In the genomic region with DNA sequence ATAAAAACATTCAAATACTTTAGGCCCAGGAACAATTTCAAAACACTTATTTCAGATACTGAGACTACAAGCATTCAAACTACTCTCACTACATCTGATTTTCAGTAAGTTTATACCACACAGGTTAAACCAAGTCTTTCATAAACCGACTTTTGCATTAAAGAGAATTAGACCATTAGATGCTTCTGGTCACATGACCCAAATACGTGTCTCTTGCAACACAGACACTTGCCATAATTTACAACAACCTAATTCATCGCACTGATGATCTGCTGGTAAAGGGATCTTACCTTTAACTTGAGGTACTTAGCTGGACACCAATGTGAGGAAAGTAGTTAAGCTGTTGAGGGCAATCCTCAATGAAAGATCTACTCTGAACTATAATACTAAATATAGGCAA, we compare ENCODE assay signal across 8 cellular contexts. TPM values are rescaled to one million over a fixed set of nuclear protein-coding genes. Genes with fewer than 3 reads are reported as not detected.
DNase-seq lines count a peak whose midpoint lies in the region; ATAC-seq, FAIRE-seq and TF ChIP-seq lines count a peak whose summit lies in the region.

No MANE protein-coding gene starts in this region.

- no peak for TF ChIP-seq POLR2A in GM12878 (IDR thresholded peaks at IDR 0.05; ENCODE audit: low read depth, low read length)

- H3K9ac ChIP-seq in GM12878 (ENCODE audit: control insufficient read depth, insufficient read depth, low read length) (peak overlapping the region; percentile 42), mesendoderm (ENCODE audit: low read length) (peak overlapping the region; percentile 77)

- H3K23ac ChIP-seq in mesendoderm (ENCODE audit: low read length), result no peak overlapping the region

- H2AK5ac ChIP-seq in mesendoderm (ENCODE audit: low read length), result no peak overlapping the region

- peaks cover 13% of the 10 kb centered on the region for H3K79me1 ChIP-seq in mesendoderm (ENCODE audit: low read length)

- H2BK5ac ChIP-seq in mesendoderm (ENCODE audit: low read length), result no peak overlapping the region

- no peak for TF ChIP-seq EP300 in GM12878 (IDR thresholded peaks at IDR 0.05; ENCODE audit: borderline replicate concordance in 1 of 2, control insufficient read depth in 1 of 2, low read depth in 2 of 2, low read length in 2 of 2)

- H4K8ac ChIP-seq in mesendoderm (ENCODE audit: low read depth, low read length), result no peak overlapping the region

- H3K18ac ChIP-seq in mesendoderm (ENCODE audit: low read length), result no peak overlapping the region

- H3K27me3 ChIP-seq in GM12878 (replicated peaks in 1 of 2; ENCODE audit: control insufficient read depth in 2 of 2, insufficient read depth in 2 of 2, low read length in 1 of 2) (no peaks in the 10 kb centered on the region), mesendoderm (ENCODE audit: insufficient read depth, low read length, poor library complexity) (no peaks in the 10 kb centered on the region)

- H3K27ac ChIP-seq in 22Rv1 (peak overlapping the region; percentile 97; the same call in 1 of the 2 replicates), GM12878 (ENCODE audit: control insufficient read depth, insufficient read depth) (no peak overlapping the region), mesendoderm (ENCODE audit: low read depth, low read length) (no peak overlapping the region)

- CTCF ChIA-PET in HEK293T (lab: Yijun Ruan, JAX) (no interaction called here), GM12878 (lab: Yijun Ruan, JAX) (interaction anchor here (1.2 to 1.5 kb wide), 3 partner anchors 7 to 59 kb away, joined by 3 to 6 read pairs (median 4); no protein-coding TSS in a partner anchor)

- H2BK120ac ChIP-seq in mesendoderm (ENCODE audit: low read depth, low read length), result no peak overlapping the region

- H2AFZ ChIP-seq in GM12878 (ENCODE audit: control insufficient read depth, low read depth, low read length), result no peak overlapping the region

- H3K4ac ChIP-seq in mesendoderm (ENCODE audit: low read depth, low read length), result no peak overlapping the region

- WGBS in GM12878 (ENCODE audit: insufficient coverage, insufficient replicate concordance, low lambda C conversion rate, missing lambda C conversion rate), result 17% methylated on average over 3 of the region's 3 CpGs
- no CpG with 5 or more reads among the region's 3 CpGs for WGBS in mesendoderm (ENCODE audit: extremely low coverage, insufficient coverage, low lambda C conversion rate)

- in situ Hi-C loops in GM12878 (cut with MboI), result no loop called here

- peak overlapping the region; percentile 84 for H3K4me2 ChIP-seq in GM12878 (ENCODE audit: control insufficient read depth, insufficient read depth)
- peak overlapping the region; percentile 98 for H3K4me2 ChIP-seq in mesendoderm (ENCODE audit: low read length)

- peaks cover 70% of the 10 kb centered on the region for H3K79me2 ChIP-seq in GM12878 (ENCODE audit: control insufficient read depth, insufficient read depth, low read length)
- H3K79me2 ChIP-seq in mesendoderm (ENCODE audit: control insufficient read depth, insufficient read depth, low read length), result peaks cover 55% of the 10 kb centered on the region

- no peak for FAIRE-seq in GM12878 (lab: Jason Lieb, UNC)

- H3K36me3 ChIP-seq in GM12878 (ENCODE audit: control insufficient read depth in 2 of 2, insufficient read depth in 2 of 2, low read length in 1 of 2) (peaks cover 10 to 34% of the 10 kb centered on the region in 2 experiments), mesendoderm (ENCODE audit: control insufficient read depth, insufficient read depth, low read length) (peaks cover 24% of the 10 kb centered on the region)

- intact Hi-C loops in GM12878 (cut with micrococcal nuclease; ENCODE audit: unreplicated experiment), result loop anchor here (5.0 kb wide), 1 partner anchor 63 kb away; no protein-coding TSS in a partner anchor

- ATAC-seq in GM12878 (no peak), HG03045 (IDR thresholded peaks at IDR 0.05; ENCODE audit: unreplicated experiment) (no peak), GM21381 (IDR thresholded peaks at IDR 0.05; ENCODE audit: unreplicated experiment) (no peak), HG03097 (IDR thresholded peaks at IDR 0.05; ENCODE audit: low FRiP score, unreplicated experiment) (no peak)

- no peaks in the 10 kb centered on the region for H3K9me3 ChIP-seq in GM12878 (replicated peaks; ENCODE audit: control insufficient read depth, insufficient read depth, low read length)

- H3K4me1 ChIP-seq in GM12878 (ENCODE audit: control insufficient read depth, insufficient read depth, low read length) (peaks cover 7% of the 10 kb centered on the region), mesendoderm (ENCODE audit: control insufficient read depth, low read depth, low read length) (peaks cover 8% of the 10 kb centered on the region)

- H4K20me1 ChIP-seq in GM12878 (ENCODE audit: control insufficient read depth, insufficient read depth), result peaks cover 16% of the 10 kb centered on the region

- H3K4me3 ChIP-seq in GM12878, result peak overlapping the region; percentile 81
- H3K4me3 ChIP-seq in mesendoderm (ENCODE audit: low read length), result peak overlapping the region; percentile 53

- DNase-seq in HEK293T (ENCODE audit: extremely low spot score) (no peak), GM12878 (ENCODE audit: low read depth, low spot score) (no peak), mesendoderm (no peak)
- no peak for DNase-seq in stimulated activated CD4-positive, alpha-beta T cell treated with anti-CD3 and anti-CD28 coated beads, Interleukin-15, amount 100 ng/mL, for 24 hours

- no TSS peak for BruUV-seq in GM12878 (replicated peaks; lab: Mats Ljungman, UMichigan)

- H4K5ac ChIP-seq in mesendoderm (ENCODE audit: low read length), result no peak overlapping the region

- H3K56ac ChIP-seq in mesendoderm (ENCODE audit: low read length), result no peak overlapping the region

- SMC1A ChIA-PET in GM12878 (lab: Charles Lee; ENCODE audit: uncharacterized antibody, unreplicated experiment), result interaction anchor here (0.7 kb wide), 1 partner anchor 30 kb away, joined by 3 read pairs; no protein-coding TSS in a partner anchor

- TF ChIP-seq RAD21 in GM12878 (IDR thresholded peaks at IDR 0.05; ENCODE audit: insufficient read depth, low read depth, low read length), result no peak

- TF ChIP-seq CTCF in 22Rv1 (IDR thresholded peaks at IDR 0.05) (no peak), GM12878 (IDR thresholded peaks at IDR 0.05 in 2 of 3, conservative IDR thresholded peaks at IDR 0.05 in 1 of 3; ENCODE audit: control insufficient read depth in 2 of 3, extremely low read depth in 1 of 3, insufficient read depth in 1 of 3, low read depth in 3 of 3, low read length in 3 of 3) (no peak)

- RAD21 ChIA-PET in GM12878 (lab: Charles Lee; ENCODE audit: unreplicated experiment), result no interaction called here

- POLR2A ChIA-PET in HEK293T (lab: Yijun Ruan, JAX), result interaction anchor here (0.6 to 2.6 kb wide), 4 partner anchors 9 to 110 kb away, joined by 3 to 10 read pairs (median 3); no protein-coding TSS in a partner anchor
- POLR2A ChIA-PET in GM12878 (lab: Charles Lee), result interaction anchor here (0.5 to 1.0 kb wide), 2 partner anchors 70 to 81 kb away, joined by 3 to 4 read pairs; no protein-coding TSS in a partner anchor

- no peak overlapping the region for H2BK15ac ChIP-seq in mesendoderm (replicated peaks; ENCODE audit: low read depth)

TF ChIP-seq in HEK293T, 16 proteins besides CTCF, POLR2A, EP300 and RAD21:
- TF ChIP-seq PKNOX1 (IDR thresholded peaks at IDR 0.05), result 0 out of 2 replicates have a peak, but pooled peaks have one; percentile 7
- TF ChIP-seq ARNT (IDR thresholded peaks at IDR 0.05), result no peak
TF ChIP-seq in HEK293T: peak in this region for 1.

TF ChIP-seq in GM12878, 131 proteins besides CTCF, POLR2A, EP300 and RAD21 (continues in another document):
- no peak for TF ChIP-seq ATF3 (IDR thresholded peaks at IDR 0.05; ENCODE audit: borderline replicate concordance, extremely low read depth, low read depth, low read length)
- no peak for TF ChIP-seq MYB (IDR thresholded peaks at IDR 0.05; ENCODE audit: borderline replicate concordance, low read depth, low read length)
- TF ChIP-seq POLR2AphosphoS5 (IDR thresholded peaks at IDR 0.05; ENCODE audit: low read length), result no peak

RNA-seq across cellular contexts. Expression of gene HNRNPH1, which starts 3.2 kb away (rescaled TPM):
- total RNA-seq in GM12878 (2013; cell fraction: nucleolus; rRNA removed), result 1,885 and 1,957 TPM in 2 replicates
- total RNA-seq in GM12878 (2014; rRNA removed), result 692 and 694 TPM in 2 replicates
- 683 and 716 TPM in 2 replicates for total RNA-seq in GM12878 (2014; rRNA removed; fragmentation: Illumina TruSeq; extraction: Trizol)
- total RNA-seq in GM12878 (2021), result 603 and 690 TPM in 2 replicates
- polyA plus RNA-seq in GM12878 (2011; ENCODE audit: low read depth), result 400 TPM
- 695 and 934 TPM in 2 replicates for polyA plus RNA-seq in GM12878 (2011; rRNA removed)
- 201 and 239 TPM in 2 replicates for polyA plus RNA-seq in GM12878 (2011; cell fraction: cytosol; rRNA removed)
- polyA plus RNA-seq in GM12878 (2011; cell fraction: nucleus; rRNA removed), result 1,317 and 2,141 TPM in 2 replicates
- polyA plus RNA-seq in GM12878 (2012), result 453 and 702 TPM in 2 replicates
- polyA plus RNA-seq in GM12878 (2014; fragmentation: Illumina TruSeq; extraction: Trizol), result 691 and 785 TPM in 2 replicates
- polyA plus RNA-seq in GM12878 (2014; fragmentation: Nextera tagmentation; extraction: Ambion mirVana), result 100 to 1,000 TPM; 184 to 189 TPM
- polyA plus RNA-seq in GM12878 (2014; rRNA removed), result 780 and 888 TPM in 2 replicates
- polyA plus RNA-seq in GM12878 (2016; fragmentation: Nextera tagmentation; extraction: Ambion mirVana), result 100 to 1,000 TPM; 542 to 567 TPM
- 330 and 478 TPM in 2 replicates for polyA minus RNA-seq in GM12878 (2011; rRNA and poly(A)+ RNA removed)
- polyA minus RNA-seq in GM12878 (2011; cell fraction: cytosol; rRNA and poly(A)+ RNA removed), result 349 and 463 TPM in 2 replicates
- polyA minus RNA-seq in GM12878 (2011; cell fraction: nucleus; rRNA and poly(A)+ RNA removed), result 907 and 1,891 TPM in 2 replicates
- polyA plus RNA-seq in mesendoderm (2013, experiment 1 of 2), result 521 TPM
- 495 TPM for polyA plus RNA-seq in mesendoderm (2013, experiment 2 of 2)
